In genomic region chr17:57440522-57441269, GRCh38 we compare ENCODE assay signal across 8 cellular contexts.
DNase-seq lines count a peak whose midpoint lies in the region; ATAC-seq and TF ChIP-seq lines count a peak whose summit lies in the region.

No MANE protein-coding gene starts in this region.

- 8% methylated on average over 15 of the region's 15 CpGs for WGBS in mammary epithelial cell (ENCODE audit: low coverage, missing lambda C conversion rate)

- peaks cover 52% of the 10 kb centered on the region for H3K4me1 ChIP-seq in mammary epithelial cell (ENCODE audit: insufficient read depth, low read length)

- H3K4me2 ChIP-seq in mammary epithelial cell (ENCODE audit: insufficient read depth, low read depth, low read length) = peak overlapping the region; percentile 66

- peak overlapping the region; percentile 65 for H2AFZ ChIP-seq in mammary epithelial cell (ENCODE audit: low read depth, low read length)

- no peaks in the 10 kb centered on the region for H3K9me3 ChIP-seq in mammary epithelial cell (replicated peaks; ENCODE audit: insufficient read depth, low read length)

- H3K4me3 ChIP-seq in mammary epithelial cell (replicated peaks in 1 of 3; ENCODE audit: insufficient read depth in 1 of 3, low read depth in 2 of 3, low read length in 3 of 3) = no peak overlapping the region

- no peaks in the 10 kb centered on the region for H3K36me3 ChIP-seq in mammary epithelial cell (ENCODE audit: insufficient read depth, low read length)

- dilution Hi-C loops in mammary epithelial cell (cut with HindIII; ENCODE audit: low sequenced_read_pairs) = no loop called here

- BruUV-seq in mammary epithelial cell (replicated peaks; lab: Mats Ljungman, UMichigan) = no TSS peak

- H3K9ac ChIP-seq in mammary epithelial cell (ENCODE audit: insufficient read depth, low read length) = peak overlapping the region; percentile 53

- no peaks in the 10 kb centered on the region for H3K27me3 ChIP-seq in mammary epithelial cell (ENCODE audit: insufficient read depth, low read length)

- no peak for ATAC-seq in GM21515 (IDR thresholded peaks at IDR 0.05; ENCODE audit: unreplicated experiment)

- CTCF ChIA-PET in mammary epithelial cell (lab: Charles Lee; ENCODE audit: low non-redundant PET) = interaction anchor here (1.0 kb wide), 1 partner anchor 198 kb away, joined by 3 read pairs; no protein-coding TSS in a partner anchor

- peak; percentile 54 to 60 for TF ChIP-seq CTCF in mammary epithelial cell (conservative IDR thresholded peaks at IDR 0.05 in 1 of 2, IDR thresholded peaks at IDR 0.05 in 1 of 2; ENCODE audit: extremely low read depth in 1 of 2, insufficient read depth in 1 of 2, low read depth in 1 of 2, low read length in 2 of 2)

- H4K20me1 ChIP-seq in mammary epithelial cell (ENCODE audit: insufficient read depth, low read length) = no peaks in the 10 kb centered on the region

- intact Hi-C loops in mammary epithelial cell (cut with micrococcal nuclease) = loop anchor here (5.0 kb wide), 2 partner anchors 68 to 198 kb away; no protein-coding TSS in a partner anchor

- H3K79me2 ChIP-seq in mammary epithelial cell (ENCODE audit: insufficient read depth, low read length) = peaks cover 3% of the 10 kb centered on the region

- peak overlapping the region; percentile 85 for H3K27ac ChIP-seq in mammary epithelial cell (ENCODE audit: insufficient read depth, low read depth, low read length)

- in situ Hi-C loops in mammary epithelial cell (cut with MboI; ENCODE audit: low sequenced_read_pairs in 2 of 2) = loop anchor here in 1 of 2 donors (10.0 kb wide), 1 partner anchor 74 kb away; no protein-coding TSS in a partner anchor

- peak; percentile 50 to 60 for DNase-seq in NCI-H2081 (lab: John Stamatoyannopoulos, UW)
- no peak for DNase-seq in NCI-H2081 treated with DMSO at 0.1 percent for 48 hours (lab: John Stamatoyannopoulos, UW)
- peak; percentile 80 for DNase-seq in NAMALWA (ENCODE audit: low spot score)
- peak; percentile 50 for DNase-seq in activated CD4-positive, CD25-positive, alpha-beta regulatory T cell treated with anti-CD3 and anti-CD28 coated beads, Interleukin-2, amount 50 U/mL, for 16 hours (ENCODE audit: low read depth, low spot score)
- DNase-seq in mammary epithelial cell = peak; percentile 89
- DNase-seq in iris pigment epithelial cell (ENCODE audit: low read depth) = peak; percentile 95
- DNase-seq in stimulated activated CD4-positive, alpha-beta T cell treated with anti-CD3 and anti-CD28 coated beads, Interleukin-12 subunit alpha, Interleukin-12 subunit beta, amount 100 ng/mL, for 48 hours (ENCODE audit: low read depth in 2 of 3, low spot score in 1 of 3) = peak; percentile 79 to 86 (median 80)
